Comparison of ENCODE assay signal across 18 cellular contexts in the genomic region with DNA sequence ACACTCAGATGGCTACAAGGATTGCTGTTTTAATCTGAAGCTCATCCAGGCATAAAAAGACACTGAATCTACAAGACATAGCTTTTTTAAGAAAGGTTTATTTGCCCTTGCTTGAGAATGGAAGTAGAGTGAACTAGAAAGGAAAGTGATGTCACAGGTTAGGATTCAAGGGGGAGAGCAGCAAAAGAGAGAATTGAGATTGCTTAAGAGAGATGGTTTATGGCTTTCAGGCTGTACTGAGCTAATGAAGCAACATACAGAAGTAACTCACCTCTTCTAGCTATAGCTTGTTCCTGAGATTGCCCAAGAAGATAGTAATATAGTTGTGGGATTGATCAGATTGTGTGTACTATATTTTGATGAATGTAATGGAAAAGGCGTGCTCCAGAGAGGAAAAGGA.
"Had no signal": no experiment of that assay in that cellular context is flagged by ENCODE, and none has a peak within 500 bp of the region (broad histone marks: within the 10 kb centered on the region; RNA-seq: fewer than 3 reads in every experiment).

No MANE protein-coding gene starts in this region.

- H3K4me3 ChIP-seq: lower lobe of right lung, neural progenitor cell, pancreas, SK-N-MC had no signal

- H3K4me1 Mint-ChIP-seq: activated CD4-positive, alpha-beta T cell treated with anti-CD3 and anti-CD28 coated beads for 36 hours; brain; immature natural killer cell; neural progenitor cell; stimulated activated effector memory CD8-positive, alpha-beta T cell treated with anti-CD3 and anti-CD28 coated beads, Interleukin-12 subunit alpha, Interleukin-12 subunit beta, amount 100 ng/mL, for 72 hours had no signal

- H3K4me3 Mint-ChIP-seq: activated CD4-positive, alpha-beta T cell treated with anti-CD3 and anti-CD28 coated beads for 36 hours; activated naive CD8-positive, alpha-beta T cell; activated T-cell treated with anti-CD3 and anti-CD28 coated beads, Interleukin-2, amount 50 U/mL, for 72 hours; brain; effector memory CD8-positive, alpha-beta T cell; immature natural killer cell; neural progenitor cell; stimulated activated effector memory CD8-positive, alpha-beta T cell treated with anti-CD3 and anti-CD28 coated beads, Interleukin-12 subunit alpha, Interleukin-12 subunit beta, amount 100 ng/mL, for 72 hours had no signal

- ATAC-seq: activated CD4-positive, alpha-beta T cell treated with anti-CD3 and anti-CD28 coated beads for 36 hours; activated T-cell treated with anti-CD3 and anti-CD28 coated beads, Interleukin-2, amount 50 U/mL, for 72 hours; effector memory CD8-positive, alpha-beta T cell; left colon; lower lobe of right lung; pancreas; stimulated activated effector memory CD8-positive, alpha-beta T cell treated with anti-CD3 and anti-CD28 coated beads, Interleukin-12 subunit alpha, Interleukin-12 subunit beta, amount 100 ng/mL, for 72 hours had no signal

- H3K27ac Mint-ChIP-seq: activated CD4-positive, alpha-beta T cell treated with anti-CD3 and anti-CD28 coated beads for 36 hours; activated naive CD8-positive, alpha-beta T cell; activated T-cell treated with anti-CD3 and anti-CD28 coated beads, Interleukin-2, amount 50 U/mL, for 72 hours; brain; effector memory CD8-positive, alpha-beta T cell; immature natural killer cell; neural progenitor cell; stimulated activated effector memory CD8-positive, alpha-beta T cell treated with anti-CD3 and anti-CD28 coated beads, Interleukin-12 subunit alpha, Interleukin-12 subunit beta, amount 100 ng/mL, for 72 hours had no signal

- DNase-seq: activated CD4-positive, alpha-beta T cell treated with anti-CD3 and anti-CD28 coated beads for 36 hours; activated CD8-positive, alpha-beta memory T cell treated with anti-CD3 and anti-CD28 coated beads, Interleukin-2, amount 50 U/mL, for 48 hours; activated gamma-delta T cell; activated T-cell treated with anti-CD3 and anti-CD28 coated beads, Interleukin-2, amount 50 U/mL, for 72 hours; amygdala; dermis blood vessel endothelial cell; effector memory CD8-positive, alpha-beta T cell; immature natural killer cell; left colon; lower lobe of right lung; midbrain; pancreas; WERI-Rb-1 had no signal

- H3K36me3 Mint-ChIP-seq: neural progenitor cell; stimulated activated effector memory CD8-positive, alpha-beta T cell treated with anti-CD3 and anti-CD28 coated beads, Interleukin-12 subunit alpha, Interleukin-12 subunit beta, amount 100 ng/mL, for 72 hours had no signal

- FAIRE-seq: pancreas had no signal

- H3K9me3 Mint-ChIP-seq: effector memory CD8-positive, alpha-beta T cell had no signal
